In the genomic region with DNA sequence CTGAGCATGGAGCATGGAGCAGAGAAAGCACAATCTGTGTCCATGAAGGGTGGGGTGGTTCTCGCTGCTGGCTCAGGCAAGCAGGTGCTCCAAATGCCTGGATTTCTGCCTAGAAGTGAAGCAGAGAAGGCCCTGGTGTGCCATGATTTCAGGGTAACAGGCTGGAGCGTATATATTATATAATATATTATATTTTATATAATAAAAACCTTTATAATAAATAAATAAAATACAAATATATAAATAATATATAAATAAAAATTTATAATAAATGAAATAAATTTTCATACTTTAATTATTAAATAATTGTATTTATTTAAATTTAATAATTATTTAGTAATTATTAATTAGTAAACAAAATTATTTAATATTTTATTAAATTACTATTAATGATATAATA, we compare ENCODE assay signal across 20 cellular contexts.
"Had no signal": no experiment of that assay in that cellular context is flagged by ENCODE, and none has a peak within 500 bp of the region (broad histone marks: within the 10 kb centered on the region; RNA-seq: fewer than 3 reads in every experiment).

No MANE protein-coding gene starts in this region.

- H3K9me3 ChIP-seq: gastrocnemius medialis, neutrophil, right lobe of liver, thoracic aorta, tibial nerve, upper lobe of left lung had no signal

- H3K4me1 ChIP-seq: gastrocnemius medialis, parathyroid adenoma, right lobe of liver, tibial nerve, upper lobe of left lung had no signal

- H3K27me3 ChIP-seq: gastrocnemius medialis, neutrophil, right lobe of liver, tibial nerve, upper lobe of left lung had no signal

- H3K36me3 ChIP-seq: gastrocnemius medialis, neutrophil, right lobe of liver, thoracic aorta, tibial nerve, upper lobe of left lung had no signal

- H3K4me3 ChIP-seq: coronary artery, gastrocnemius medialis, lung, right lobe of liver, smooth muscle cell, thoracic aorta, tibial nerve, upper lobe of left lung had no signal

- DNase-seq: dermis blood vessel endothelial cell; effector memory CD4-positive, alpha-beta T cell; erythroblast; gastrocnemius medialis; head of caudate nucleus; right lobe of liver; stimulated activated CD4-positive, alpha-beta T cell treated with anti-CD3 and anti-CD28 coated beads, Interleukin-12 subunit alpha, Interleukin-12 subunit beta, amount 100 ng/mL, for 4 hours; stimulated activated CD4-positive, alpha-beta T cell treated with anti-CD3 and anti-CD28 coated beads, Interleukin-1b, Interleukin-23, amount 100 ng/mL, for 48 hours; stimulated activated CD4-positive, alpha-beta T cell treated with anti-CD3 and anti-CD28 coated beads, Interleukin-4, amount 100 ng/mL, for 24 hours; stimulated activated naive CD8-positive, alpha-beta T cell treated with anti-CD3 and anti-CD28 coated beads, Interleukin-15, Interleukin-2, amounts not matched to agents 100 U/mL and 50 U/mL, for 24 hours; upper lobe of left lung had no signal

- H3K27ac ChIP-seq: coronary artery, gastrocnemius medialis, neutrophil, parathyroid adenoma, right lobe of liver, thoracic aorta, tibial nerve, upper lobe of left lung had no signal

- FAIRE-seq: keratinocyte, urothelium cell line had no signal
